In genomic region chr17:37541880-37542675, GRCh38 we compare ENCODE assay signal across 13 cellular contexts. TPM values are rescaled to one million over a fixed set of nuclear protein-coding genes. Genes with fewer than 3 reads are reported as not detected.
A peak's percentile ranks its signal among the peaks of the same experiment; 100 is the strongest.
DNase-seq lines count a peak whose midpoint lies in the region; ATAC-seq and TF ChIP-seq lines count a peak whose summit lies in the region.
"Had no signal": no experiment of that assay in that cellular context is flagged by ENCODE, and none has a peak within 500 bp of the region (broad histone marks: within the 10 kb centered on the region; RNA-seq: fewer than 3 reads in every experiment).

No MANE protein-coding gene starts in this region.

- 81 to 90% (median 85%) methylated on average over 9 of the region's 9 CpGs for WGBS in psoas muscle, 3 donors

- H3K4me1 ChIP-seq in GM23338 (ENCODE audit: insufficient read depth) (peaks cover 19% of the 10 kb centered on the region; the same call in 1 of the 2 replicates), psoas muscle (peaks cover 4% of the 10 kb centered on the region)

- H3K27me3 ChIP-seq in GM23338 (ENCODE audit: insufficient read depth): no peaks in the 10 kb centered on the region
- no peaks in the 10 kb centered on the region for H3K27me3 ChIP-seq in psoas muscle (ENCODE audit: insufficient read depth in 3 of 3, low read length in 2 of 3)
- H3K27me3 ChIP-seq: neutrophil, testis had no signal

- no peaks in the 10 kb centered on the region for H3K79me2 ChIP-seq in GM23338 (replicated peaks; ENCODE audit: insufficient read depth)

- no peaks in the 10 kb centered on the region for H4K20me1 ChIP-seq in GM23338 (replicated peaks; ENCODE audit: insufficient read depth)

- intact Hi-C loops in head of caudate nucleus (cut with DNase I): no loop called here
- intact Hi-C loops in psoas muscle (cut with DNase I): no loop called here

- peaks cover 28% of the 10 kb centered on the region for H3K4me1 Mint-ChIP-seq in GM23338
- H3K4me1 Mint-ChIP-seq in activated T-helper 17 cell treated with anti-CD3 and anti-CD28 coated beads, Interleukin-2, amount 50 U/mL, for 72 hours: no peaks in the 10 kb centered on the region

- H3K4me2 ChIP-seq in GM23338: no peak overlapping the region

- H3K36me3 ChIP-seq in GM23338 (ENCODE audit: insufficient read depth) (peaks cover 13% of the 10 kb centered on the region; the same call in 1 of the 2 replicates), psoas muscle (ENCODE audit: insufficient read depth in 1 of 2, low read depth in 1 of 2) (peaks cover 9 to 66% of the 10 kb centered on the region in 2 donors)

- H3K27me3 Mint-ChIP-seq in GM23338 (ENCODE audit: insufficient read depth, low read depth, poor library complexity): peaks cover 3% of the 10 kb centered on the region
- no peaks in the 10 kb centered on the region for H3K27me3 Mint-ChIP-seq in activated T-helper 17 cell treated with anti-CD3 and anti-CD28 coated beads, Interleukin-2, amount 50 U/mL, for 72 hours

- H3K36me3 Mint-ChIP-seq in GM23338 (ENCODE audit: low read depth): peaks cover 47% of the 10 kb centered on the region
- H3K36me3 Mint-ChIP-seq in activated T-helper 17 cell treated with anti-CD3 and anti-CD28 coated beads, Interleukin-2, amount 50 U/mL, for 72 hours (ENCODE audit: low read depth): peaks cover 95% of the 10 kb centered on the region

- H3K27ac Mint-ChIP-seq in GM23338: peak overlapping the region; percentile 90
- peak overlapping the region; percentile 63 for H3K27ac Mint-ChIP-seq in activated T-helper 17 cell treated with anti-CD3 and anti-CD28 coated beads, Interleukin-2, amount 50 U/mL, for 72 hours

- no peaks in the 10 kb centered on the region for H3F3A ChIP-seq in GM23338 (replicated peaks; ENCODE audit: low read depth)

- H3K9me3 Mint-ChIP-seq in GM23338: no peaks in the 10 kb centered on the region
- H3K9me3 Mint-ChIP-seq in activated T-helper 17 cell treated with anti-CD3 and anti-CD28 coated beads, Interleukin-2, amount 50 U/mL, for 72 hours: no peaks in the 10 kb centered on the region

- no peak overlapping the region for H2AFZ ChIP-seq in GM23338

- H3K9me2 ChIP-seq in GM23338 (ENCODE audit: insufficient read depth): no peaks in the 10 kb centered on the region

- no peaks in the 10 kb centered on the region for H3K9me3 ChIP-seq in psoas muscle
- H3K9me3 ChIP-seq: neutrophil, testis had no signal

- peak overlapping the region; percentile 9; the same call in 1 of the 3 replicates for H3K4me3 Mint-ChIP-seq in GM23338
- no peak overlapping the region for H3K4me3 Mint-ChIP-seq in activated T-helper 17 cell treated with anti-CD3 and anti-CD28 coated beads, Interleukin-2, amount 50 U/mL, for 72 hours

- ATAC-seq in GM23338: peak; percentile 44; the same call in 2 of the 3 replicates
- ATAC-seq in activated T-helper 17 cell treated with anti-CD3 and anti-CD28 coated beads, Interleukin-2, amount 50 U/mL, for 72 hours (replicated peaks): no peak
- no peak for ATAC-seq in psoas muscle

- TF ChIP-seq CTCF in AG04449 (IDR thresholded peaks at IDR 0.05; ENCODE audit: insufficient read depth, low read length, missing control alignments) (no peak), GM23338 (conservative IDR thresholded peaks at IDR 0.05; ENCODE audit: low read depth in 2 of 2) (no peak), fibroblast of villous mesenchyme (IDR thresholded peaks at IDR 0.05; ENCODE audit: insufficient read depth, low read depth, low read length) (no peak), psoas muscle (IDR thresholded peaks at IDR 0.05) (no peak)

- CTCF ChIA-PET in AG04449 (lab: Yijun Ruan, JAX): interaction anchor here (1.4 to 1.8 kb wide), 3 partner anchors 15 to 33 kb away, joined by 3 to 8 read pairs (median 5); no protein-coding TSS in a partner anchor

- H3K4me3 ChIP-seq in AG04449 (ENCODE audit: low read depth, low read length) (no peak overlapping the region), GM23338 (no peak overlapping the region), fibroblast of villous mesenchyme (ENCODE audit: low read depth, low read length) (no peak overlapping the region), psoas muscle (no peak overlapping the region)
- H3K4me3 ChIP-seq: testis had no signal

- POLR2A ChIA-PET in AG04449 (lab: Yijun Ruan, JAX): no interaction called here

- DNase-seq in AG04449 (ENCODE audit: low read depth, low spot score) (peak; percentile 73), GM23338 (ENCODE audit: low spot score) (peak; percentile 12), fibroblast of villous mesenchyme (ENCODE audit: low read depth) (peak; percentile 64), head of caudate nucleus (no peak), psoas muscle (no peak), activated gamma-delta T cell treated with Interleukin-2 at 50 U/mL for 16 hours (no peak)
- DNase-seq in activated CD4-positive, alpha-beta T cell treated with anti-CD3 and anti-CD28 coated beads, Interleukin-2, amount 50 U/mL, for 48 hours: no peak
- DNase-seq: activated CD4-positive, alpha-beta T cell treated with anti-CD3 and anti-CD28 coated beads, Interleukin-2, amount 50 U/mL, for 1 hour; SHP77; stimulated activated CD4-positive, alpha-beta T cell treated with anti-CD3 and anti-CD28 coated beads, Interleukin-2, amount 100 ng/mL, for 48 hours; testis had no signal

- H3K27ac ChIP-seq in GM23338 (ENCODE audit: low read depth) (peak overlapping the region; percentile 17), psoas muscle (no peak overlapping the region)
- H3K27ac ChIP-seq: neutrophil, testis had no signal

TF ChIP-seq in GM23338, 12 proteins besides CTCF, POLR2A, EP300 and RAD21:
- TF ChIP-seq ETS1 (IDR thresholded peaks at IDR 0.05) (no peak), CREB1 (CRISPR knock-in tag; IDR thresholded peaks at IDR 0.05; ENCODE audit: low read depth) (no peak), ZNF331 (CRISPR knock-in tag; IDR thresholded peaks at IDR 0.05; ENCODE audit: low read depth) (no peak), EZH2phosphoT487 (IDR thresholded peaks at IDR 0.05; ENCODE audit: unreplicated experiment) (no peak), NANOG (IDR thresholded peaks at IDR 0.05; ENCODE audit: borderline replicate concordance) (no peak)
- TF ChIP-seq, protein P1, sequence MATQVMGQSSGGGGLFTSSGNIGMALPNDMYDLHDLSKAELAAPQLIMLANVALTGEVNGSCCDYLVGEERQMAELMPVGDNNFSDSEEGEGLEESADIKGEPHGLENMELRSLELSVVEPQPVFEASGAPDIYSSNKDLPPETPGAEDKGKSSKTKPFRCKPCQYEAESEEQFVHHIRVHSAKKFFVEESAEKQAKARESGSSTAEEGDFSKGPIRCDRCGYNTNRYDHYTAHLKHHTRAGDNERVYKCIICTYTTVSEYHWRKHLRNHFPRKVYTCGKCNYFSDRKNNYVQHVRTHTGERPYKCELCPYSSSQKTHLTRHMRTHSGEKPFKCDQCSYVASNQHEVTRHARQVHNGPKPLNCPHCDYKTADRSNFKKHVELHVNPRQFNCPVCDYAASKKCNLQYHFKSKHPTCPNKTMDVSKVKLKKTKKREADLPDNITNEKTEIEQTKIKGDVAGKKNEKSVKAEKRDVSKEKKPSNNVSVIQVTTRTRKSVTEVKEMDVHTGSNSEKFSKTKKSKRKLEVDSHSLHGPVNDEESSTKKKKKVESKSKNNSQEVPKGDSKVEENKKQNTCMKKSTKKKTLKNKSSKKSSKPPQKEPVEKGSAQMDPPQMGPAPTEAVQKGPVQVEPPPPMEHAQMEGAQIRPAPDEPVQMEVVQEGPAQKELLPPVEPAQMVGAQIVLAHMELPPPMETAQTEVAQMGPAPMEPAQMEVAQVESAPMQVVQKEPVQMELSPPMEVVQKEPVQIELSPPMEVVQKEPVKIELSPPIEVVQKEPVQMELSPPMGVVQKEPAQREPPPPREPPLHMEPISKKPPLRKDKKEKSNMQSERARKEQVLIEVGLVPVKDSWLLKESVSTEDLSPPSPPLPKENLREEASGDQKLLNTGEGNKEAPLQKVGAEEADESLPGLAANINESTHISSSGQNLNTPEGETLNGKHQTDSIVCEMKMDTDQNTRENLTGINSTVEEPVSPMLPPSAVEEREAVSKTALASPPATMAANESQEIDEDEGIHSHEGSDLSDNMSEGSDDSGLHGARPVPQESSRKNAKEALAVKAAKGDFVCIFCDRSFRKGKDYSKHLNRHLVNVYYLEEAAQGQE (IDR thresholded peaks at IDR 0.05; ENCODE audit: unreplicated experiment): no peak

RNA-seq across cellular contexts. Expression of gene DUSP14, which starts 52.4 kb away (rescaled TPM):
- 38.7 and 41.2 TPM in 2 replicates for total RNA-seq in GM23338 (2014; rRNA removed; shearing (Covaris generic))
- polyA plus RNA-seq in GM23338 (2016; fragmentation: Nextera tagmentation; extraction: Ambion mirVana): 34.3 and 36.7 TPM in 2 replicates
- 10 to 100 TPM; 13.7 to 20.1 TPM for total RNA-seq in activated T-helper 17 cell treated with anti-CD3 and anti-CD28 coated beads, Interleukin-2, amount 50 U/mL, for 72 hours
- total RNA-seq in fibroblast of villous mesenchyme: 65.7 and 91.5 TPM in 2 replicates
- 10 to 100 TPM in 3 of 4 donors, 1 to 10 TPM in 1; 9.3 to 21.5 (median 14.0) TPM for total RNA-seq in psoas muscle
- polyA plus RNA-seq in psoas muscle: 10 to 100 TPM in 2 of 3 donors, 1 to 10 TPM in 1; 9.4 to 32.1 (median 11.6) TPM

Comparison
In these comparisons a context has a peak if more than half of its experiments do, and no peak if none do; other contexts are left out.
1. DNase-seq: peak in AG04449 (single experiment), GM23338 (single experiment) and fibroblast of villous mesenchyme (single experiment); none in head of caudate nucleus (0 of 42), psoas muscle (0 of 2), activated gamma-delta T cell treated with Interleukin-2 at 50 U/mL for 16 hours (single experiment) and activated CD4-positive, alpha-beta T cell treated with anti-CD3 and anti-CD28 coated beads, Interleukin-2, amount 50 U/mL, for 48 hours (0 of 2).